In the genomic region with DNA sequence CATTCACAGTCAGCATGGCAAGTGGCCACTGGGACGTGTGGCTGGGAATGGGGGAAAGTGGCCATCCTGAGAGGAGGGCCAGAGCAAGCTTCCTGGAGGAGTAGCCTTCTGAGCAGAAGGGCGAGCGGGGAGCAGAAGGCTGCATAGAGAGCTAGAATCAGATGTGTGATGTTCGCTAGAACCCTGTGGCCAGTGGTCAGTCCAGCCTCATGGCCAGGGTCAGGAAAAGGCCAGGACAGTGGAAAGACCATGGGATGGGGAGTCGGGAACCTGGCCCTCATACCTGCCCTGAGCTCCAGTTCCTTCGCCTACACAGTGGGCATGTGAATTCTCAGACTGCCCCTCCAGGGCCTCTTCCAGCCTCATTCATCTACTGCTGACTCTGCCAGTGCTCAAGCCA, we compare ENCODE assay signal across 24 cellular contexts.
DNase-seq lines count a peak whose midpoint lies in the region; ATAC-seq, FAIRE-seq and TF ChIP-seq lines count a peak whose summit lies in the region.
"Had no signal": no experiment of that assay in that cellular context is flagged by ENCODE, and none has a peak within 500 bp of the region (broad histone marks: within the 10 kb centered on the region; RNA-seq: fewer than 3 reads in every experiment).

No MANE protein-coding gene starts in this region.

- peaks cover 6% of the 10 kb centered on the region for H3K36me3 ChIP-seq in CD4-positive, CD25-positive, alpha-beta regulatory T cell (ENCODE audit: control insufficient read depth, insufficient read depth, low read length)
- peaks cover 3% of the 10 kb centered on the region for H3K36me3 ChIP-seq in bronchial epithelial cell (ENCODE audit: control insufficient read depth, insufficient read depth, low read length)
- H3K36me3 ChIP-seq: SJSA1 had no signal

- H3K27me3 Mint-ChIP-seq in CD4-positive, CD25-positive, alpha-beta regulatory T cell: no peaks in the 10 kb centered on the region
- no peaks in the 10 kb centered on the region for H3K27me3 Mint-ChIP-seq in neural crest cell (ENCODE audit: low read depth)
- no peaks in the 10 kb centered on the region for H3K27me3 Mint-ChIP-seq in T-helper 17 cell
- H3K27me3 Mint-ChIP-seq: CD4-positive, alpha-beta memory T cell; IgD-negative memory B cell had no signal

- peak; percentile 7 for FAIRE-seq in bronchial epithelial cell (lab: Jason Lieb, UNC)
- FAIRE-seq: GM12878 had no signal

- no peak overlapping the region for H3K4me3 Mint-ChIP-seq in CD4-positive, CD25-positive, alpha-beta regulatory T cell
- H3K4me3 Mint-ChIP-seq in neural crest cell (no peak overlapping the region), T-helper 17 cell (no peak overlapping the region)
- H3K4me3 Mint-ChIP-seq: CD4-positive, alpha-beta memory T cell; GM23338; IgD-negative memory B cell had no signal

- 0 out of 2 replicates have a peak overlapping the region, but pooled peaks have one; percentile 4 for H3K27ac ChIP-seq in 22Rv1
- H3K27ac ChIP-seq in CD4-positive, CD25-positive, alpha-beta regulatory T cell (ENCODE audit: insufficient read depth, low read length, poor library complexity, severe bottlenecking): no peak overlapping the region
- H3K27ac ChIP-seq: BLaER1, SJSA1 had no signal

- no peak overlapping the region for H3K4me3 ChIP-seq in CD4-positive, CD25-positive, alpha-beta regulatory T cell (ENCODE audit: low read depth, low read length)
- no peak overlapping the region for H3K4me3 ChIP-seq in bronchial epithelial cell (ENCODE audit: low read depth, low read length)
- H3K4me3 ChIP-seq: BLaER1, GM12878, GM23338, SJSA1 had no signal

- H3K4me1 Mint-ChIP-seq in CD4-positive, CD25-positive, alpha-beta regulatory T cell: peaks cover 0 to 7% (median 0%) of the 10 kb centered on the region in 4 donors
- no peaks in the 10 kb centered on the region for H3K4me1 Mint-ChIP-seq in neural crest cell
- H3K4me1 Mint-ChIP-seq in T-helper 17 cell: peaks cover 2% of the 10 kb centered on the region

- H3K36me3 Mint-ChIP-seq in CD4-positive, CD25-positive, alpha-beta regulatory T cell: peaks cover 22% of the 10 kb centered on the region
- H3K36me3 Mint-ChIP-seq in neural crest cell (ENCODE audit: low read depth): no peaks in the 10 kb centered on the region
- H3K36me3 Mint-ChIP-seq in T-helper 17 cell (ENCODE audit: low read depth): peaks cover 2% of the 10 kb centered on the region

- peak overlapping the region in 2 of 3 donors; percentile 44 to 69 for H3K27ac Mint-ChIP-seq in CD4-positive, CD25-positive, alpha-beta regulatory T cell
- peak overlapping the region; percentile 62 for H3K27ac Mint-ChIP-seq in neural crest cell (ENCODE audit: unreplicated experiment)
- H3K27ac Mint-ChIP-seq in T-helper 17 cell: no peak overlapping the region
- H3K27ac Mint-ChIP-seq: GM23338, IgD-negative memory B cell had no signal

- no peak for ATAC-seq in CD4-positive, CD25-positive, alpha-beta regulatory T cell (ENCODE audit: low read depth in 2 of 2)
- no peak for ATAC-seq in T-helper 17 cell
- no peak for ATAC-seq in HG03457 (IDR thresholded peaks at IDR 0.05; ENCODE audit: unreplicated experiment)
- ATAC-seq in HG02759 (IDR thresholded peaks at IDR 0.05; ENCODE audit: unreplicated experiment): no peak
- ATAC-seq: GM12878, GM23338, HCT116, Panc1 had no signal

- TF ChIP-seq CTCF in 22Rv1 (IDR thresholded peaks at IDR 0.05) (no peak), bronchial epithelial cell (IDR thresholded peaks at IDR 0.05; ENCODE audit: insufficient read depth, low read length, severe bottlenecking) (no peak), neural crest cell (conservative IDR thresholded peaks at IDR 0.05) (no peak)

- no peak for DNase-seq in CD4-positive, CD25-positive, alpha-beta regulatory T cell
- DNase-seq in bronchial epithelial cell (ENCODE audit: low read depth): no peak
- no peak for DNase-seq in neural crest cell (ENCODE audit: low read depth, low spot score)
- DNase-seq in T-helper 17 cell: no peak
- DNase-seq: Caco-2; CD4-positive, alpha-beta memory T cell; DMS 273 treated with DMSO at 0.1 percent for 48 hours; DMS79 treated with DMSO at 0.1 percent for 48 hours; NCI-H1105; NCI-H2029 treated with DMSO at 0.1 percent for 48 hours; NCI-H345; NCI-H524; NCI-H774; NK-92 treated with Interleukin-12 subunit alpha and Interleukin-12 subunit beta, amount 100 ng/mL, for 24 hours had no signal

- no peaks in the 10 kb centered on the region for H3K27me3 ChIP-seq in CD4-positive, CD25-positive, alpha-beta regulatory T cell (ENCODE audit: control insufficient read depth, insufficient read depth, low read length)
- no peaks in the 10 kb centered on the region for H3K27me3 ChIP-seq in bronchial epithelial cell (ENCODE audit: control insufficient read depth, insufficient read depth, low read length)
- H3K27me3 ChIP-seq: BLaER1, SJSA1 had no signal

- H3K4me1 ChIP-seq in CD4-positive, CD25-positive, alpha-beta regulatory T cell (ENCODE audit: control insufficient read depth, insufficient read depth, low read length, poor library complexity, severe bottlenecking): no peaks in the 10 kb centered on the region

- no peaks in the 10 kb centered on the region for H3K9me3 Mint-ChIP-seq in CD4-positive, CD25-positive, alpha-beta regulatory T cell
- H3K9me3 Mint-ChIP-seq in neural crest cell: no peaks in the 10 kb centered on the region
- H3K9me3 Mint-ChIP-seq: CD4-positive, alpha-beta memory T cell; GM23338; IgD-negative memory B cell had no signal

- no peaks in the 10 kb centered on the region for H3K9me3 ChIP-seq in CD4-positive, CD25-positive, alpha-beta regulatory T cell (ENCODE audit: control insufficient read depth in 2 of 2, low read length in 2 of 2)
- no peaks in the 10 kb centered on the region for H3K9me3 ChIP-seq in T-helper 17 cell (ENCODE audit: control insufficient read depth, low read length, poor library complexity, severe bottlenecking)
- H3K9me3 ChIP-seq: BLaER1, Caco-2, SJSA1 had no signal
